Comparison of ENCODE assay signal across 13 cellular contexts in the genomic region with DNA sequence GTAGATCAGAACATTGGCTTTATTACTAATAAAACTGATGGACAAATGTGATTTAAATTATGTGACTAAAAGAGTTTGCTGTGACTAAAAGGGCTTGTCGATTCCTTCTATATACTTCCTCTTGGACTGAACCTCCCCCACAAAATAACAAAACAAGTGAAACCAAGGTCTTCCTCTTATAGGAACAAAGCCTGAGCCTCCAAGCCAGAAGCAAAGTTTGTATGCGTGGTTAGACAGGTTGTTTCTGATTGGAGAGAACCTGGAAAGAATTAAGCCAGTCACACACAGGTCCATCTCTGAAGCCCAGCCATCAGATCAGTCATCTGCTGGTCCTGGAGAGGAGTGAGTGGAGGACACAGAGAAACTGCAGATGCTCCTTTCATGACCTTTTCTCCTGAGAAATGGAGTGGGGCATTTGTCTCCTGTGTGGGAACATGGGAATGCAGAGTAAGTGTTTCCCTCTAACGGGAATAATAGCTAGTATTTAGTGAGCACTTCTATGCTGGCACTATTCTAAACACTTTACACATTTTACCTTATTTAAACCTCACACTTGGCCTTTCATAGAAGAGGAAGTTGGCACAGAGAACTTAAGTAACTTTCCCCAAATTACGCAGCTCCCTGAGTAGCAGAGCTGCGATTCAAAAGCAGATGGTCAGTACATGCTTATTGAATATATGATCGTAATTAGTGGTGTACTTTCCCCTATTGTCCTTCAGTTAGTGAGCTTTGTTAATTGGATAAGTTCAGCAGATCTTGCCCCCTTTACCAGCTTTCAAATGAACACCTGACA.
A peak's percentile ranks its signal among the peaks of the same experiment; 100 is the strongest.
DNase-seq lines count a peak whose midpoint lies in the region; ATAC-seq, FAIRE-seq and TF ChIP-seq lines count a peak whose summit lies in the region.
"Had no signal": no experiment of that assay in that cellular context is flagged by ENCODE, and none has a peak within 500 bp of the region (broad histone marks: within the 10 kb centered on the region; RNA-seq: fewer than 3 reads in every experiment).

No MANE protein-coding gene starts in this region.

- no peak for DNase-seq in GM19239 (ENCODE audit: insufficient read length, low spot score)
- peak; percentile 94 for DNase-seq in MV-4-11 (lab: John Stamatoyannopoulos, UW)
- no peak for DNase-seq in heart right ventricle
- DNase-seq in activated T-cell treated with anti-CD3 and anti-CD28 coated beads, Interleukin-2, amount 50 U/mL, for 1 hour, result no peak
- DNase-seq in mesenteric fat pad (ENCODE audit: low spot score), result no peak
- no peak for DNase-seq in SHP77 (lab: John Stamatoyannopoulos, UW)
- no peak for DNase-seq in GM13977 (ENCODE audit: low spot score)
- DNase-seq: aorta, heart left ventricle, T1000 had no signal

- H3K27ac ChIP-seq in BLaER1 (no peak overlapping the region), heart right ventricle (peak overlapping the region in 4 of 10 donors; percentile 10 to 81 (median 24))
- H3K27ac ChIP-seq: C4-2B had no signal

- peak; percentile 93 for FAIRE-seq in GM19239 (lab: Jason Lieb, UNC)
- FAIRE-seq: endometrium had no signal

- no peak for TF ChIP-seq CTCF in heart right ventricle (IDR thresholded peaks at IDR 0.05)
- no peak for TF ChIP-seq CTCF in GM13977 (IDR thresholded peaks at IDR 0.05; ENCODE audit: extremely low read depth, insufficient read depth, missing control alignments)

- H3K9ac ChIP-seq in BLaER1, result no peak overlapping the region

- no peak overlapping the region for H3K4me3 ChIP-seq in BLaER1
- no peak overlapping the region for H3K4me3 ChIP-seq in heart right ventricle
- H3K4me3 ChIP-seq: heart left ventricle had no signal

- ATAC-seq in heart right ventricle, result peak in 6 of 8 donors; percentile 20 to 66 (median 48)

- 73 to 81% methylated on average over 6 of the region's 6 CpGs for WGBS in heart right ventricle, 2 donors

- peaks cover 28% of the 10 kb centered on the region for H4K20me1 ChIP-seq in BLaER1

- H3K4me2 ChIP-seq in BLaER1, result peak overlapping the region; percentile 40

- peaks cover 14% of the 10 kb centered on the region for H3K4me1 ChIP-seq in BLaER1
- peaks cover 0 to 33% (median 6%) of the 10 kb centered on the region in 9 donors for H3K4me1 ChIP-seq in heart right ventricle

- peaks cover 30% of the 10 kb centered on the region for H3K36me3 ChIP-seq in BLaER1
- peaks cover 0 to 22% (median 9%) of the 10 kb centered on the region in 9 donors for H3K36me3 ChIP-seq in heart right ventricle

- intact Hi-C loops in heart right ventricle (cut with DNase I), result loop anchor here in 2 of 10 donors (10.0 kb wide), 1 partner anchor 423 kb away; no protein-coding TSS in a partner anchor

- 0 out of 2 replicates have a peak, but pooled peaks cover 3% of the 10 kb centered on the region for H3K9me3 ChIP-seq in BLaER1
- no peaks in the 10 kb centered on the region for H3K9me3 ChIP-seq in heart right ventricle
- H3K9me3 ChIP-seq: heart left ventricle had no signal

- in situ Hi-C loops in GM13977 (cut with MboI; ENCODE audit: low pct_unique_long_range_greater_than_20kb, low sequenced_read_pairs, unreplicated experiment), result no loop called here

- H3K27me3 ChIP-seq in BLaER1 (no peaks in the 10 kb centered on the region), heart right ventricle (no peaks in the 10 kb centered on the region)
- H3K27me3 ChIP-seq: heart left ventricle had no signal
